7 cellular contexts compared by ENCODE assay signal in the genomic region with DNA sequence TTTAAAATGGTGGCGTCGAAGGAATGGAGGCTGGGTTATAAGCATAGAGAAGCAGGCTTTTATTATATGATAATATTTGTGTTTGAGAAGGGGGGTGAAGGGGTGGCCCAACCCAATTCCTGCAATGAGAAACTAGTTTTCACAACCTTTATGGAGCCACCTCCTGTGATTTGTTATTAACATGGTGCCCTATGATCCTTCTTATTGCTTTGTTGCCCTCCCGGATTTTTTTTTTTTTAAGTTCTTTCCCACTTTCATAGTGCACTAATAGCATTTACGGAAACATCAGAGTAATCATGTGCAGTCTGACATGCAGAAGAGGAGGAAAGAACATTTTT. TPM values are rescaled to one million over a fixed set of nuclear protein-coding genes. Genes with fewer than 3 reads are reported as not detected.
A peak's percentile ranks its signal among the peaks of the same experiment; 100 is the strongest.
DNase-seq lines count a peak whose midpoint lies in the region; ATAC-seq and TF ChIP-seq lines count a peak whose summit lies in the region.

No MANE protein-coding gene starts in this region.

- H3K36me3 Mint-ChIP-seq in activated T-helper 1 cell treated with anti-CD3 and anti-CD28 coated beads, Interleukin-12 subunit alpha, Interleukin-12 subunit beta, Interleukin-2, Interleukin-4 antibody, amounts not matched to agents 30 ng/mL and 10 ng/mL and 1 ng/mL, durations not matched to agents 14 hours and 24 hours and 36 hours (ENCODE audit: low read depth) = no peaks in the 10 kb centered on the region
- no peaks in the 10 kb centered on the region for H3K36me3 Mint-ChIP-seq in stimulated activated naive B cell treated with anti-CD40 and anti-IgM and Interleukin-4, amounts not matched to agents 10 μg/mL and 1 μg/mL and 100 μg/mL, for 72 hours

- ATAC-seq in HG03139 (IDR thresholded peaks at IDR 0.05; ENCODE audit: unreplicated experiment) = peak; percentile 0
- ATAC-seq in stimulated activated naive B cell treated with anti-CD40 and anti-IgM and Interleukin-4, amounts not matched to agents 10 μg/mL and 1 μg/mL and 100 μg/mL, for 72 hours (replicated peaks) = no peak
- no peak for ATAC-seq in GM19463 (IDR thresholded peaks at IDR 0.05; ENCODE audit: unreplicated experiment)

- peaks cover 3% of the 10 kb centered on the region for H3K4me1 ChIP-seq in iPS-15b (ENCODE audit: control insufficient read depth, insufficient read depth, low read length)

- no peak for DNase-seq in activated T-helper 1 cell treated with anti-CD3 and anti-CD28 coated beads, Interleukin-12 subunit alpha, Interleukin-12 subunit beta, Interleukin-2, Interleukin-4 antibody, amounts not matched to agents 30 ng/mL and 10 ng/mL and 1 ng/mL, durations not matched to agents 14 hours and 24 hours and 36 hours (ENCODE audit: low spot score)
- DNase-seq in stimulated activated naive B cell treated with anti-CD40 and anti-IgM and Interleukin-4, amounts not matched to agents 10 μg/mL and 1 μg/mL and 100 μg/mL, for 72 hours = no peak
- DNase-seq in NCI-H1417 (lab: John Stamatoyannopoulos, UW) (no peak), GM13976 (ENCODE audit: low spot score) (no peak)

- no peak overlapping the region for H3K27ac Mint-ChIP-seq in activated T-helper 1 cell treated with anti-CD3 and anti-CD28 coated beads, Interleukin-12 subunit alpha, Interleukin-12 subunit beta, Interleukin-2, Interleukin-4 antibody, amounts not matched to agents 30 ng/mL and 10 ng/mL and 1 ng/mL, durations not matched to agents 14 hours and 24 hours and 36 hours
- H3K27ac Mint-ChIP-seq in stimulated activated naive B cell treated with anti-CD40 and anti-IgM and Interleukin-4, amounts not matched to agents 10 μg/mL and 1 μg/mL and 100 μg/mL, for 72 hours = no peak overlapping the region

- H3K27me3 ChIP-seq in iPS-15b (ENCODE audit: control insufficient read depth, insufficient read depth, low read length) = peaks cover 9% of the 10 kb centered on the region

- H3K4me3 ChIP-seq in iPS-15b (ENCODE audit: low read depth, low read length) = peak overlapping the region; percentile 60

- H3K4me3 Mint-ChIP-seq in activated T-helper 1 cell treated with anti-CD3 and anti-CD28 coated beads, Interleukin-12 subunit alpha, Interleukin-12 subunit beta, Interleukin-2, Interleukin-4 antibody, amounts not matched to agents 30 ng/mL and 10 ng/mL and 1 ng/mL, durations not matched to agents 14 hours and 24 hours and 36 hours = peak overlapping the region; percentile 69
- H3K4me3 Mint-ChIP-seq in stimulated activated naive B cell treated with anti-CD40 and anti-IgM and Interleukin-4, amounts not matched to agents 10 μg/mL and 1 μg/mL and 100 μg/mL, for 72 hours = peak overlapping the region; percentile 83 to 94

- intact Hi-C loops in activated T-helper 1 cell treated with anti-CD3 and anti-CD28 coated beads, Interleukin-12 subunit alpha, Interleukin-12 subunit beta, Interleukin-2, Interleukin-4 antibody, amounts not matched to agents 30 ng/mL and 10 ng/mL and 1 ng/mL, durations not matched to agents 14 hours and 24 hours and 36 hours (cut with micrococcal nuclease) = loop anchor here (5.0 kb wide), 1 partner anchor 94 kb away; a partner anchor contains a TSS

- H3K27me3 Mint-ChIP-seq in activated T-helper 1 cell treated with anti-CD3 and anti-CD28 coated beads, Interleukin-12 subunit alpha, Interleukin-12 subunit beta, Interleukin-2, Interleukin-4 antibody, amounts not matched to agents 30 ng/mL and 10 ng/mL and 1 ng/mL, durations not matched to agents 14 hours and 24 hours and 36 hours (ENCODE audit: insufficient read depth) = peaks cover 71% of the 10 kb centered on the region
- H3K27me3 Mint-ChIP-seq in stimulated activated naive B cell treated with anti-CD40 and anti-IgM and Interleukin-4, amounts not matched to agents 10 μg/mL and 1 μg/mL and 100 μg/mL, for 72 hours = peaks cover 53 to 73% of the 10 kb centered on the region in 2 donors

- H3K36me3 ChIP-seq in iPS-15b (ENCODE audit: control insufficient read depth, insufficient read depth, low read length) = no peaks in the 10 kb centered on the region

- H3K9ac ChIP-seq in iPS-15b (ENCODE audit: low read depth, low read length) = peak overlapping the region; percentile 70

- in situ Hi-C loops in GM13976 (cut with MboI; ENCODE audit: low sequenced_read_pairs, unreplicated experiment) = no loop called here

- H3K9me3 Mint-ChIP-seq in activated T-helper 1 cell treated with anti-CD3 and anti-CD28 coated beads, Interleukin-12 subunit alpha, Interleukin-12 subunit beta, Interleukin-2, Interleukin-4 antibody, amounts not matched to agents 30 ng/mL and 10 ng/mL and 1 ng/mL, durations not matched to agents 14 hours and 24 hours and 36 hours = no peaks in the 10 kb centered on the region
- no peaks in the 10 kb centered on the region for H3K9me3 Mint-ChIP-seq in stimulated activated naive B cell treated with anti-CD40 and anti-IgM and Interleukin-4, amounts not matched to agents 10 μg/mL and 1 μg/mL and 100 μg/mL, for 72 hours

- no peak for TF ChIP-seq CTCF in GM13976 (IDR thresholded peaks at IDR 0.05; ENCODE audit: borderline replicate concordance, control extremely low read depth, extremely low read depth, insufficient read depth, missing control alignments)

- no peaks in the 10 kb centered on the region for H3K9me3 ChIP-seq in iPS-15b (ENCODE audit: control insufficient read depth, insufficient read depth, low read length)

- H3K4me1 Mint-ChIP-seq in activated T-helper 1 cell treated with anti-CD3 and anti-CD28 coated beads, Interleukin-12 subunit alpha, Interleukin-12 subunit beta, Interleukin-2, Interleukin-4 antibody, amounts not matched to agents 30 ng/mL and 10 ng/mL and 1 ng/mL, durations not matched to agents 14 hours and 24 hours and 36 hours (ENCODE audit: low read depth) = peaks cover 12% of the 10 kb centered on the region
- H3K4me1 Mint-ChIP-seq in stimulated activated naive B cell treated with anti-CD40 and anti-IgM and Interleukin-4, amounts not matched to agents 10 μg/mL and 1 μg/mL and 100 μg/mL, for 72 hours = peaks cover 11 to 24% of the 10 kb centered on the region in 2 donors

RNA-seq across cellular contexts. Expression of a gene that starts 0.3 kb away (rescaled TPM):
- not detected in 2 replicates for total RNA-seq in activated T-helper 1 cell treated with anti-CD3 and anti-CD28 coated beads, Interleukin-12 subunit alpha, Interleukin-12 subunit beta, Interleukin-2, Interleukin-4 antibody, amounts not matched to agents 30 ng/mL and 10 ng/mL and 1 ng/mL, durations not matched to agents 14 hours and 24 hours and 36 hours
